Comparison of ENCODE assay signal across 13 cellular contexts in the genomic region with DNA sequence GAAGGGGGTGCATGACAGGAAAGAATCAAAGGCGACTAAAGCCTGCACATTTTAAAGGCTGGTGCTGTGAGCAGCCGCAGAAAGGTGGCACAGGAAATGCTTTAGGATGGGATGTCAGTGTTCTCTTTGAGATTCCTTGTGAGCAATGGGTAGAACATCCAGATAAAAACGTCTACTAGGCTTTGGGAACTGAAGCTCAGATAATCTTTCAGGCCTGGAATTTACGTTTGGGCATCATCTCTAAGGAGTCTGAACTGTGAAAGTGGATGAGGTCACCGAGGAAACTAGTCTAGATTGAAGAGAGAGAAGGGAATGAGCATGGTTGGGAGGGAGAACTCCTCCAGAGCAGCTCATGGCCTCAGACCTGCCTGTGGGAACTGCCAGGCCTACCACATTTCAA.
A peak's percentile ranks its signal among the peaks of the same experiment; 100 is the strongest.
DNase-seq lines count a peak whose midpoint lies in the region; ATAC-seq, FAIRE-seq and TF ChIP-seq lines count a peak whose summit lies in the region.
"Had no signal": no experiment of that assay in that cellular context is flagged by ENCODE, and none has a peak within 500 bp of the region (broad histone marks: within the 10 kb centered on the region; RNA-seq: fewer than 3 reads in every experiment).

No MANE protein-coding gene starts in this region.

- peaks cover 31% of the 10 kb centered on the region for H3K4me1 Mint-ChIP-seq in astrocyte (ENCODE audit: low read depth, unreplicated experiment)

- H4K8ac ChIP-seq in mesenchymal stem cell (ENCODE audit: low read length), result no peak overlapping the region

- no peak for ATAC-seq in HG03571 (IDR thresholded peaks at IDR 0.05; ENCODE audit: unreplicated experiment)
- ATAC-seq in HG03442 (IDR thresholded peaks at IDR 0.05; ENCODE audit: unreplicated experiment), result no peak
- no peak for ATAC-seq in HG03175 (IDR thresholded peaks at IDR 0.05; ENCODE audit: unreplicated experiment)
- ATAC-seq: left lobe of liver had no signal

- TF ChIP-seq POLR2A in esophagus squamous epithelium (IDR thresholded peaks at IDR 0.05), result no peak

- peaks cover 16% of the 10 kb centered on the region for H3K4me1 ChIP-seq in astrocyte (ENCODE audit: insufficient read depth, low read length)
- H3K4me1 ChIP-seq in mesenchymal stem cell (ENCODE audit: control insufficient read depth, insufficient read depth, low read depth, low read length), result peaks cover 1% of the 10 kb centered on the region
- H3K4me1 ChIP-seq in esophagus squamous epithelium, result peaks cover 0 to 8% (median 4%) of the 10 kb centered on the region in 3 donors

- peak overlapping the region; percentile 69 for H3K9ac ChIP-seq in astrocyte (ENCODE audit: low read length)
- no peak overlapping the region for H3K9ac ChIP-seq in mesenchymal stem cell (ENCODE audit: low read length)

- no peaks in the 10 kb centered on the region for H3K27me3 Mint-ChIP-seq in astrocyte (ENCODE audit: low read depth, unreplicated experiment)

- H2AK5ac ChIP-seq in mesenchymal stem cell (ENCODE audit: low read length, severe bottlenecking), result no peak overlapping the region

- peaks cover 22% of the 10 kb centered on the region for H3K36me3 Mint-ChIP-seq in astrocyte (ENCODE audit: low read depth, unreplicated experiment)

- no peak overlapping the region for H3K23ac ChIP-seq in mesenchymal stem cell (ENCODE audit: low read length in 2 of 2)

- no peak overlapping the region for H2BK15ac ChIP-seq in mesenchymal stem cell (ENCODE audit: low read depth, poor library complexity, severe bottlenecking)

- intact Hi-C loops in esophagus squamous epithelium (cut with DNase I), result no loop called here

- TF ChIP-seq CTCF in BJ (IDR thresholded peaks at IDR 0.05; ENCODE audit: insufficient read depth, low read depth, low read length) (no peak), astrocyte (IDR thresholded peaks at IDR 0.05; ENCODE audit: insufficient read depth, low read depth, low read length) (no peak), esophagus squamous epithelium (IDR thresholded peaks at IDR 0.05) (no peak)

- H3K4me2 ChIP-seq in astrocyte (ENCODE audit: low read length), result peak overlapping the region; percentile 39
- H3K4me2 ChIP-seq in mesenchymal stem cell (ENCODE audit: low read length, poor library complexity, severe bottlenecking), result no peak overlapping the region

- no peak overlapping the region for H2BK5ac ChIP-seq in mesenchymal stem cell (ENCODE audit: low read depth, low read length, poor library complexity, severe bottlenecking)

- H3K27ac ChIP-seq in astrocyte (ENCODE audit: low read depth, low read length) (peak overlapping the region; percentile 91), mesenchymal stem cell (ENCODE audit: low read length, poor library complexity, severe bottlenecking) (peak overlapping the region; percentile 28), esophagus squamous epithelium (no peak overlapping the region)

- peak overlapping the region; percentile 91 for H3K27ac Mint-ChIP-seq in astrocyte (ENCODE audit: unreplicated experiment)

- H3K9me3 Mint-ChIP-seq in astrocyte (ENCODE audit: unreplicated experiment), result peaks cover 4% of the 10 kb centered on the region

- H2BK12ac ChIP-seq in mesenchymal stem cell (ENCODE audit: low read length in 2 of 2), result no peak overlapping the region

- FAIRE-seq in astrocyte (lab: Jason Lieb, UNC), result peak; percentile 96
- FAIRE-seq: colon had no signal

- no peaks in the 10 kb centered on the region for H3K79me2 ChIP-seq in astrocyte (ENCODE audit: insufficient read depth, low read length)

- H3K4me3 Mint-ChIP-seq in astrocyte (ENCODE audit: unreplicated experiment), result peak overlapping the region; percentile 43

- H2AFZ ChIP-seq in astrocyte (ENCODE audit: low read depth, low read length) (no peak overlapping the region), mesenchymal stem cell (ENCODE audit: low read depth, low read length) (no peak overlapping the region)

- H3K36me3 ChIP-seq in BJ (ENCODE audit: control insufficient read depth, insufficient read depth, low read length), result peaks cover 1% of the 10 kb centered on the region
- peaks cover 4% of the 10 kb centered on the region for H3K36me3 ChIP-seq in astrocyte (ENCODE audit: insufficient read depth, low read length)
- peaks cover 0 to 2% of the 10 kb centered on the region in 2 experiments for H3K36me3 ChIP-seq in mesenchymal stem cell (ENCODE audit: control insufficient read depth in 1 of 2, insufficient read depth in 2 of 2, low read depth in 1 of 2, low read length in 2 of 2)
- H3K36me3 ChIP-seq in esophagus squamous epithelium, result peaks cover 0 to 33% (median 0%) of the 10 kb centered on the region in 3 donors

- POLR2A ChIA-PET in BJ (lab: Charles Lee), result no interaction called here

- DNase-seq in BJ (ENCODE audit: low read depth) (peak; percentile 42), HS-5 (ENCODE audit: low read depth) (peak; percentile 68), astrocyte (ENCODE audit: low read depth) (peak; percentile 82), mesenchymal stem cell (peak; percentile 54), esophagus squamous epithelium (lab: John Stamatoyannopoulos, UW) (no peak)
- DNase-seq: Calu3, foreskin melanocyte, NCI-H2227 treated with DMSO at 0.1 percent for 48 hours had no signal

- no peak overlapping the region for H2BK120ac ChIP-seq in mesenchymal stem cell (ENCODE audit: low read depth, low read length)

- 6% methylated on average over 4 of the region's 5 CpGs for WGBS in mesenchymal stem cell
- WGBS in esophagus squamous epithelium, 2 donors, result 51 to 60% methylated on average over 5 of the region's 5 CpGs

- H3K9me3 ChIP-seq in astrocyte (ENCODE audit: insufficient read depth, low read depth, low read length) (no peaks in the 10 kb centered on the region), mesenchymal stem cell (ENCODE audit: control insufficient read depth, low read length) (no peaks in the 10 kb centered on the region), esophagus squamous epithelium (no peaks in the 10 kb centered on the region)

- H3K4me3 ChIP-seq in BJ (ENCODE audit: low read depth, low read length), result no peak overlapping the region
- no peak overlapping the region for H3K4me3 ChIP-seq in astrocyte (ENCODE audit: insufficient read depth, low read depth, low read length)
- H3K4me3 ChIP-seq in mesenchymal stem cell (ENCODE audit: insufficient read depth in 1 of 2, low read depth in 1 of 2, low read length in 2 of 2), result no peak overlapping the region
- H3K4me3 ChIP-seq in esophagus squamous epithelium, result no peak overlapping the region

- H3K18ac ChIP-seq in mesenchymal stem cell (ENCODE audit: low read depth in 1 of 2, low read length in 2 of 2), result no peak overlapping the region

- CTCF ChIA-PET in BJ (lab: Yijun Ruan, JAX), result no interaction called here

- H3K79me1 ChIP-seq in mesenchymal stem cell (replicated peaks; ENCODE audit: low read length, poor library complexity, severe bottlenecking), result no peaks in the 10 kb centered on the region

- H4K20me1 ChIP-seq in astrocyte (ENCODE audit: insufficient read depth, low read length), result no peaks in the 10 kb centered on the region

- H3K4ac ChIP-seq in mesenchymal stem cell (ENCODE audit: low read depth in 1 of 2, low read length in 2 of 2), result no peak overlapping the region

- H3K14ac ChIP-seq in mesenchymal stem cell (ENCODE audit: low read length in 2 of 2), result no peak overlapping the region

- no peak overlapping the region for H4K91ac ChIP-seq in mesenchymal stem cell (ENCODE audit: low read length)

- no peaks in the 10 kb centered on the region for H3K27me3 ChIP-seq in BJ (ENCODE audit: control insufficient read depth, insufficient read depth, low read length)
- no peaks in the 10 kb centered on the region for H3K27me3 ChIP-seq in astrocyte (ENCODE audit: insufficient read depth, low read length)
- peaks cover 0 to 5% of the 10 kb centered on the region in 2 experiments for H3K27me3 ChIP-seq in mesenchymal stem cell (ENCODE audit: control insufficient read depth in 1 of 2, insufficient read depth in 1 of 2, low read length in 2 of 2)
- H3K27me3 ChIP-seq in esophagus squamous epithelium, result no peaks in the 10 kb centered on the region

Comparison
In these comparisons a context has a peak if more than half of its experiments do, and no peak if none do; other contexts are left out.
1. H3K27ac ChIP-seq: peak in astrocyte (single experiment) and mesenchymal stem cell (single experiment); none in esophagus squamous epithelium (0 of 4).